1 cellular context compared by ENCODE assay signal in genomic region chr7:44847920-44848634, GRCh38.
TF ChIP-seq lines count a peak whose summit lies in the region.

Gene H2AZ2 (minus strand): TSS chr7:44848087. CDS start chr7:44847971, 116 bp downstream.

TF ChIP-seq in HepG2, 621 proteins besides CTCF, POLR2A, EP300 and RAD21 (continued from another document and continues in another):
- no peak for TF ChIP-seq LRRFIP1 (CRISPR knock-in tag; conservative IDR thresholded peaks at IDR 0.05)
- peak; percentile 43 for TF ChIP-seq SAP130 (CRISPR knock-in tag; IDR thresholded peaks at IDR 0.05; ENCODE audit: low read depth)
- TF ChIP-seq SNAI1 (CRISPR knock-in tag; IDR thresholded peaks at IDR 0.05; ENCODE audit: borderline replicate concordance): peak; percentile 56; the same call in 1 of the 2 replicates
- peak; percentile 84 for TF ChIP-seq GATAD1 (CRISPR knock-in tag; IDR thresholded peaks at IDR 0.05)
- no peak; the same call in 1 of the 2 replicates for TF ChIP-seq KLF15 (CRISPR knock-in tag; IDR thresholded peaks at IDR 0.05; ENCODE audit: borderline replicate concordance)
- TF ChIP-seq EED (CRISPR knock-in tag; IDR thresholded peaks at IDR 0.05): no peak
- TF ChIP-seq POLR2AphosphoS5 (IDR thresholded peaks at IDR 0.05; ENCODE audit: low read depth, low read length): peak; percentile 93
- TF ChIP-seq HNF1A (IDR thresholded peaks at IDR 0.05; ENCODE audit: low read depth): 0 out of 2 replicates have a peak, but pooled peaks have one; percentile 32
- TF ChIP-seq HNF1A (CRISPR knock-in tag; IDR thresholded peaks at IDR 0.05; ENCODE audit: borderline replicate concordance): no peak
- TF ChIP-seq ZNF790 (CRISPR knock-in tag; IDR thresholded peaks at IDR 0.05; ENCODE audit: borderline replicate concordance): peak; percentile 37; the same call in 1 of the 2 replicates
- peak; percentile 46; the same call in 1 of the 2 replicates for TF ChIP-seq HOXA5 (CRISPR knock-in tag; IDR thresholded peaks at IDR 0.05)
- no peak for TF ChIP-seq IKZF1 (IDR thresholded peaks at IDR 0.05)
- TF ChIP-seq HOXA9 (CRISPR knock-in tag; IDR thresholded peaks at IDR 0.05; ENCODE audit: borderline replicate concordance): no peak; the same call in 1 of the 2 replicates
- TF ChIP-seq ZFP90 (CRISPR knock-in tag; IDR thresholded peaks at IDR 0.05; ENCODE audit: borderline replicate concordance): peak; percentile 84; the same call in 1 of the 2 replicates
- TF ChIP-seq FOXO1 (CRISPR knock-in tag; IDR thresholded peaks at IDR 0.05): peak; percentile 13; the same call in 1 of the 2 replicates
- peak; percentile 13; the same call in 1 of the 2 replicates for TF ChIP-seq GFI1 (CRISPR knock-in tag; IDR thresholded peaks at IDR 0.05; ENCODE audit: borderline replicate concordance)
- TF ChIP-seq SALL2 (CRISPR knock-in tag; IDR thresholded peaks at IDR 0.05): 0 out of 2 replicates have a peak, but pooled peaks have one; percentile 12
- TF ChIP-seq NFKBIZ (CRISPR knock-in tag; IDR thresholded peaks at IDR 0.05): 0 out of 2 replicates have a peak, but pooled peaks have one; percentile 51
- no peak for TF ChIP-seq ZNF615 (CRISPR knock-in tag; IDR thresholded peaks at IDR 0.05; ENCODE audit: borderline replicate concordance)
- TF ChIP-seq ZFX (CRISPR knock-in tag; IDR thresholded peaks at IDR 0.05; ENCODE audit: low read depth): 0 out of 2 replicates have a peak, but pooled peaks have one; percentile 52
- TF ChIP-seq MED13 (CRISPR knock-in tag; IDR thresholded peaks at IDR 0.05): peak; percentile 52; the same call in 1 of the 2 replicates
- TF ChIP-seq MEIS2 (CRISPR knock-in tag; IDR thresholded peaks at IDR 0.05): 0 out of 2 replicates have a peak, but pooled peaks have one; percentile 0
- TF ChIP-seq XBP1 (CRISPR knock-in tag; IDR thresholded peaks at IDR 0.05): 0 out of 2 replicates have a peak, but pooled peaks have one; percentile 42
- no peak for TF ChIP-seq ZBTB34 (CRISPR knock-in tag; IDR thresholded peaks at IDR 0.05)
- TF ChIP-seq ZZZ3 (CRISPR knock-in tag; IDR thresholded peaks at IDR 0.05; ENCODE audit: borderline replicate concordance): peak; percentile 47; the same call in 1 of the 2 replicates
- peak; percentile 77; the same call in 1 of the 2 replicates for TF ChIP-seq ZNF761 (CRISPR knock-in tag; conservative IDR thresholded peaks at IDR 0.05)
- peak; percentile 61 for TF ChIP-seq HOMEZ (CRISPR knock-in tag; IDR thresholded peaks at IDR 0.05; ENCODE audit: low read depth)
- peak; percentile 92; the same call in 1 of the 2 replicates for TF ChIP-seq YEATS4 (CRISPR knock-in tag; IDR thresholded peaks at IDR 0.05; ENCODE audit: borderline replicate concordance)
- peak; percentile 66; the same call in 1 of the 2 replicates for TF ChIP-seq ZNF598 (CRISPR knock-in tag; IDR thresholded peaks at IDR 0.05; ENCODE audit: borderline replicate concordance)
- TF ChIP-seq CEBPB (IDR thresholded peaks at IDR 0.05; ENCODE audit: borderline replicate concordance, low read depth, low read length): peak; percentile 75
- TF ChIP-seq ATF5 (CRISPR knock-in tag; IDR thresholded peaks at IDR 0.05; ENCODE audit: low read depth): 0 out of 2 replicates have a peak, but pooled peaks have one; percentile 71
- TF ChIP-seq SCMH1 (CRISPR knock-in tag; IDR thresholded peaks at IDR 0.05; ENCODE audit: borderline replicate concordance): no peak
- TF ChIP-seq ATF7 (IDR thresholded peaks at IDR 0.05): 0 out of 2 replicates have a peak, but pooled peaks have one; percentile 32
- TF ChIP-seq ATF7 (CRISPR knock-in tag; IDR thresholded peaks at IDR 0.05): no peak
- TF ChIP-seq RORA (CRISPR knock-in tag; IDR thresholded peaks at IDR 0.05): no peak
- peak; percentile 34; the same call in 2 of the 3 replicates for TF ChIP-seq MXI1 (IDR thresholded peaks at IDR 0.05; ENCODE audit: borderline replicate concordance, low read depth, low read length)
- TF ChIP-seq ZNF75D (CRISPR knock-in tag; IDR thresholded peaks at IDR 0.05; ENCODE audit: borderline replicate concordance): no peak
- TF ChIP-seq SMC3 (IDR thresholded peaks at IDR 0.05; ENCODE audit: low read length): no peak
- no peak; the same call in 1 of the 2 replicates for TF ChIP-seq ZNF441 (CRISPR knock-in tag; IDR thresholded peaks at IDR 0.05; ENCODE audit: borderline replicate concordance)
- no peak for TF ChIP-seq FUBP1 (CRISPR knock-in tag; IDR thresholded peaks at IDR 0.05; ENCODE audit: borderline replicate concordance)
- no peak for TF ChIP-seq CAMTA2 (CRISPR knock-in tag; IDR thresholded peaks at IDR 0.05; ENCODE audit: borderline replicate concordance)
- peak; percentile 100 for TF ChIP-seq E2F1 (CRISPR knock-in tag; IDR thresholded peaks at IDR 0.05)
- TF ChIP-seq AGO1 (IDR thresholded peaks at IDR 0.05; ENCODE audit: low read depth, low read length, poor library complexity, severe bottlenecking): peak; percentile 26
- TF ChIP-seq ZNF557 (CRISPR knock-in tag; IDR thresholded peaks at IDR 0.05): peak; percentile 38; the same call in 1 of the 2 replicates
- 0 out of 2 replicates have a peak, but pooled peaks have one; percentile 42 for TF ChIP-seq SATB2 (CRISPR knock-in tag; IDR thresholded peaks at IDR 0.05)
- no peak for TF ChIP-seq SSRP1 (CRISPR knock-in tag; IDR thresholded peaks at IDR 0.05)
- peak; percentile 62; the same call in 1 of the 2 replicates for TF ChIP-seq ZNF503 (CRISPR knock-in tag; IDR thresholded peaks at IDR 0.05)
- peak; percentile 6 for TF ChIP-seq CCAR2 (optimal IDR thresholded peaks at IDR 0.05; ENCODE audit: low read depth, low read length)
- TF ChIP-seq HOXA3 (CRISPR knock-in tag; IDR thresholded peaks at IDR 0.05): peak; percentile 59
- TF ChIP-seq NFKB2 (CRISPR knock-in tag; IDR thresholded peaks at IDR 0.05; ENCODE audit: borderline replicate concordance): peak; percentile 73
- peak; percentile 80 for TF ChIP-seq DR1 (CRISPR knock-in tag; IDR thresholded peaks at IDR 0.05)
